Comparison of ENCODE assay signal across 9 cellular contexts in genomic region chr20:310645-311044, GRCh38. TPM values are rescaled to one million over a fixed set of nuclear protein-coding genes. Genes with fewer than 3 reads are reported as not detected.
DNase-seq lines count a peak whose midpoint lies in the region; ATAC-seq, FAIRE-seq and TF ChIP-seq lines count a peak whose summit lies in the region.
"Had no signal": no experiment of that assay in that cellular context is flagged by ENCODE, and none has a peak within 500 bp of the region (broad histone marks: within the 10 kb centered on the region; RNA-seq: fewer than 3 reads in every experiment).

No MANE protein-coding gene starts in this region.

- H2AFZ ChIP-seq in mammary epithelial cell (ENCODE audit: low read depth, low read length): no peak overlapping the region

- H3K27ac ChIP-seq in suprapubic skin (no peak overlapping the region), mammary epithelial cell (ENCODE audit: insufficient read depth, low read depth, low read length) (no peak overlapping the region)

- H3K4me3 Mint-ChIP-seq in activated T-cell treated with anti-CD3 and anti-CD28 coated beads, Interleukin-2, amount 50 U/mL, for 24 hours: peak overlapping the region; percentile 65
- peak overlapping the region; percentile 88 for H3K4me3 Mint-ChIP-seq in memory B cell

- no peaks in the 10 kb centered on the region for H4K20me1 ChIP-seq in mammary epithelial cell (ENCODE audit: insufficient read depth, low read length)

- dilution Hi-C loops in mammary epithelial cell (cut with HindIII; ENCODE audit: low sequenced_read_pairs): loop anchor here (5.0 kb wide), 1 partner anchor 52 kb away; no protein-coding TSS in a partner anchor

- H3K4me1 Mint-ChIP-seq in activated T-cell treated with anti-CD3 and anti-CD28 coated beads, Interleukin-2, amount 50 U/mL, for 24 hours (ENCODE audit: low read depth): peaks cover 16% of the 10 kb centered on the region
- peaks cover 15% of the 10 kb centered on the region for H3K4me1 Mint-ChIP-seq in memory B cell

- no peaks in the 10 kb centered on the region for H3K36me3 ChIP-seq in adipocyte (ENCODE audit: control insufficient read depth, insufficient read depth, low read length, severe bottlenecking)
- H3K36me3 ChIP-seq in suprapubic skin: no peaks in the 10 kb centered on the region
- no peaks in the 10 kb centered on the region for H3K36me3 ChIP-seq in mammary epithelial cell (ENCODE audit: insufficient read depth, low read length)

- no peak for DNase-seq in activated T-cell treated with anti-CD3 and anti-CD28 coated beads, Interleukin-2, amount 50 U/mL, for 24 hours
- DNase-seq in activated T-cell treated with anti-CD3 and anti-CD28 coated beads for 4 hours (no peak), adipocyte (ENCODE audit: low read depth) (no peak), memory B cell (ENCODE audit: low spot score in 2 of 2) (no peak), suprapubic skin (ENCODE audit: low spot score in 2 of 2) (no peak), GM12891 (ENCODE audit: insufficient read length, low spot score) (no peak), mammary epithelial cell (no peak)

- H3K36me3 Mint-ChIP-seq in activated T-cell treated with anti-CD3 and anti-CD28 coated beads, Interleukin-2, amount 50 U/mL, for 24 hours (ENCODE audit: low read depth): no peaks in the 10 kb centered on the region
- no peaks in the 10 kb centered on the region for H3K36me3 Mint-ChIP-seq in memory B cell

- no peak for TF ChIP-seq CTCF in suprapubic skin (IDR thresholded peaks at IDR 0.05)
- TF ChIP-seq CTCF in mammary epithelial cell (conservative IDR thresholded peaks at IDR 0.05 in 1 of 2, IDR thresholded peaks at IDR 0.05 in 1 of 2; ENCODE audit: extremely low read depth in 1 of 2, insufficient read depth in 1 of 2, low read depth in 1 of 2, low read length in 2 of 2): no peak

- CTCF ChIA-PET in mammary epithelial cell (lab: Charles Lee; ENCODE audit: low non-redundant PET): no interaction called here

- H3K9ac ChIP-seq in adipocyte (ENCODE audit: low read length) (peak overlapping the region; percentile 66), mammary epithelial cell (ENCODE audit: insufficient read depth, low read length) (no peak overlapping the region)

- WGBS in suprapubic skin: 6% methylated on average over 7 of the region's 7 CpGs
- WGBS in mammary epithelial cell (ENCODE audit: low coverage, missing lambda C conversion rate): 40% methylated on average over 7 of the region's 7 CpGs

- intact Hi-C loops in mammary epithelial cell (cut with micrococcal nuclease): no loop called here

- no peak for TF ChIP-seq POLR2A in suprapubic skin (IDR thresholded peaks at IDR 0.05)
- TF ChIP-seq POLR2A in GM12891 (IDR thresholded peaks at IDR 0.05; ENCODE audit: low read depth, low read length): no peak

- H3K9me3 ChIP-seq in adipocyte (ENCODE audit: control insufficient read depth, low read length) (no peaks in the 10 kb centered on the region), suprapubic skin (no peaks in the 10 kb centered on the region), mammary epithelial cell (replicated peaks; ENCODE audit: insufficient read depth, low read length) (peaks cover 4% of the 10 kb centered on the region)

- BruUV-seq in mammary epithelial cell (replicated peaks; lab: Mats Ljungman, UMichigan): no TSS peak

- FAIRE-seq in GM12891 (lab: Jason Lieb, UNC): no peak

- H3K27ac Mint-ChIP-seq in activated T-cell treated with anti-CD3 and anti-CD28 coated beads, Interleukin-2, amount 50 U/mL, for 24 hours: no peak overlapping the region
- H3K27ac Mint-ChIP-seq in memory B cell: peak overlapping the region; percentile 84

- H3K9me3 Mint-ChIP-seq in activated T-cell treated with anti-CD3 and anti-CD28 coated beads, Interleukin-2, amount 50 U/mL, for 24 hours: no peaks in the 10 kb centered on the region
- peaks cover 2% of the 10 kb centered on the region for H3K9me3 Mint-ChIP-seq in memory B cell

- H3K4me2 ChIP-seq in mammary epithelial cell (ENCODE audit: insufficient read depth, low read depth, low read length): no peak overlapping the region

- no peak for TF ChIP-seq EP300 in suprapubic skin (IDR thresholded peaks at IDR 0.05)

- no peaks in the 10 kb centered on the region for H3K79me2 ChIP-seq in mammary epithelial cell (ENCODE audit: insufficient read depth, low read length)

- no peaks in the 10 kb centered on the region for H3K27me3 ChIP-seq in adipocyte (replicated peaks; ENCODE audit: control insufficient read depth, insufficient read depth, low read length)
- H3K27me3 ChIP-seq in suprapubic skin: no peaks in the 10 kb centered on the region
- H3K27me3 ChIP-seq in mammary epithelial cell (ENCODE audit: insufficient read depth, low read length): no peaks in the 10 kb centered on the region

- H3K4me1 ChIP-seq in adipocyte (ENCODE audit: control insufficient read depth, insufficient read depth, low read length) (peaks cover 26% of the 10 kb centered on the region), suprapubic skin (peaks cover 22% of the 10 kb centered on the region), mammary epithelial cell (ENCODE audit: insufficient read depth, low read length) (peaks cover 23% of the 10 kb centered on the region)

- peak overlapping the region; percentile 67 for H3K4me3 ChIP-seq in adipocyte (ENCODE audit: low read length)
- peak overlapping the region; percentile 44 for H3K4me3 ChIP-seq in suprapubic skin
- H3K4me3 ChIP-seq in mammary epithelial cell (replicated peaks in 1 of 3; ENCODE audit: insufficient read depth in 1 of 3, low read depth in 2 of 3, low read length in 3 of 3): no peak overlapping the region

- H3K27me3 Mint-ChIP-seq in activated T-cell treated with anti-CD3 and anti-CD28 coated beads, Interleukin-2, amount 50 U/mL, for 24 hours: no peaks in the 10 kb centered on the region
- H3K27me3 Mint-ChIP-seq in memory B cell: no peaks in the 10 kb centered on the region

- no peak for ATAC-seq in memory B cell (ENCODE audit: low read depth)
- no peak for ATAC-seq in HG02840 (IDR thresholded peaks at IDR 0.05; ENCODE audit: low FRiP score, unreplicated experiment)

- in situ Hi-C loops in mammary epithelial cell (cut with MboI; ENCODE audit: low sequenced_read_pairs in 2 of 2): no loop called here

TF ChIP-seq in GM12891, 5 proteins besides CTCF, POLR2A, EP300 and RAD21:
- TF ChIP-seq PAX5 (IDR thresholded peaks at IDR 0.05; ENCODE audit: insufficient read depth, low read length, severe bottlenecking): no peak
- no peak for TF ChIP-seq POU2F2 (IDR thresholded peaks at IDR 0.05; ENCODE audit: low read depth, low read length)
- no peak for TF ChIP-seq TAF1 (IDR thresholded peaks at IDR 0.05; ENCODE audit: low read depth, low read length)
- no peak for TF ChIP-seq SPI1 (IDR thresholded peaks at IDR 0.05; ENCODE audit: low read depth, low read length)
- TF ChIP-seq POLR2AphosphoS5 (IDR thresholded peaks at IDR 0.05; ENCODE audit: low read depth, low read length): no peak
TF ChIP-seq in GM12891: peak in this region for 0.

RNA-seq across cellular contexts. Expression of gene ZCCHC3, which starts 13.3 kb away (rescaled TPM):
- 10 to 100 TPM in 1 of 4 donors, 1 to 10 TPM in 3; 8.1 to 11.2 (median 8.8) TPM for total RNA-seq in suprapubic skin
- 14.4 TPM for polyA plus RNA-seq in GM12891 (2012; ENCODE audit: low read depth, missing spikeins)
- 10 to 100 TPM in 1 of 2 donors, 1 to 10 TPM in 1; 9.2 to 11.5 TPM for total RNA-seq in mammary epithelial cell
- 6.6 TPM for polyA plus RNA-seq in mammary epithelial cell
- polyA minus RNA-seq in mammary epithelial cell: 9.7 TPM

RNA-seq across cellular contexts. Expression of gene SOX12, which starts 14.7 kb away (rescaled TPM):
- total RNA-seq in suprapubic skin (1 to 10 TPM; 5.4 to 6.5 (median 5.9) TPM), mammary epithelial cell (1 to 10 TPM; 3.7 to 6.2 TPM)
- 3.0 TPM for polyA plus RNA-seq in GM12891 (2012; ENCODE audit: low read depth, missing spikeins)
- 2.0 TPM for polyA plus RNA-seq in mammary epithelial cell
- polyA minus RNA-seq in mammary epithelial cell: 1.3 TPM

RNA-seq across cellular contexts. Expression of gene C20orf96, which starts 20.1 kb away (rescaled TPM):
- 1 to 10 TPM in 2 of 4 donors, under 1 TPM in 2; 0.91 to 5.1 (median 2.0) TPM for total RNA-seq in suprapubic skin
- 6.0 TPM for polyA plus RNA-seq in GM12891 (2012; ENCODE audit: low read depth, missing spikeins)
- 1 to 10 TPM in 1 of 2 donors, under 1 TPM in 1; 0.83 to 2.7 TPM for total RNA-seq in mammary epithelial cell
- polyA plus RNA-seq in mammary epithelial cell: 2.3 TPM
- not detected for polyA minus RNA-seq in mammary epithelial cell

RNA-seq across cellular contexts. Expression of gene NRSN2, which starts 36.3 kb away (rescaled TPM):
- total RNA-seq in suprapubic skin: 10 to 100 TPM in 3 of 4 donors, 1 to 10 TPM in 1; 8.1 to 11.4 (median 10.9) TPM
- 13.1 TPM for polyA plus RNA-seq in GM12891 (2012; ENCODE audit: low read depth, missing spikeins)
- total RNA-seq in mammary epithelial cell: 10 to 100 TPM; 16.9 to 48.3 TPM
- 26.7 TPM for polyA plus RNA-seq in mammary epithelial cell
- polyA minus RNA-seq in mammary epithelial cell: 13.6 TPM

RNA-seq across cellular contexts. Expression of gene DEFB132, which starts 53.1 kb away (rescaled TPM):
- under 1 TPM in 1 of 4 donors, not detected in 3; 0.34 TPM for total RNA-seq in suprapubic skin
- not detected for polyA plus RNA-seq in GM12891 (2012; ENCODE audit: low read depth, missing spikeins)
- total RNA-seq in mammary epithelial cell: not detected
- polyA plus RNA-seq in mammary epithelial cell: not detected
- polyA minus RNA-seq in mammary epithelial cell: not detected
- total RNA-seq: SK-MEL-5 had no signal

Comparison
In these comparisons a context has a peak if more than half of its experiments do, and no peak if none do; other contexts are left out.
1. H3K4me3 ChIP-seq: peak in adipocyte (single experiment) and suprapubic skin (single experiment); none in mammary epithelial cell (0 of 3).